ENCODE assay signal across 10 cellular contexts in genomic region chr13:27607125-27607524, GRCh38. TPM values are rescaled to one million over a fixed set of nuclear protein-coding genes. Genes with fewer than 3 reads are reported as not detected.
DNase-seq lines count a peak whose midpoint lies in the region; ATAC-seq and TF ChIP-seq lines count a peak whose summit lies in the region.
"Had no signal": no experiment of that assay in that cellular context is flagged by ENCODE, and none has a peak within 500 bp of the region (broad histone marks: within the 10 kb centered on the region; RNA-seq: fewer than 3 reads in every experiment).

No MANE protein-coding gene starts in this region.

- no peak overlapping the region for H3K9ac ChIP-seq in HUES64 (ENCODE audit: low read depth, low read length)
- H3K9ac ChIP-seq in mammary epithelial cell (ENCODE audit: insufficient read depth, low read length): no peak overlapping the region

- DNase-seq in mammary epithelial cell: peak; percentile 68
- no peak for DNase-seq in left colon
- no peak for DNase-seq in esophagus squamous epithelium (lab: John Stamatoyannopoulos, UW)
- DNase-seq in NCI-H2196 treated with DMSO at 0.1 percent for 48 hours (lab: John Stamatoyannopoulos, UW; ENCODE audit: unreplicated experiment): no peak
- no peak for DNase-seq in NCI-H1436 (lab: John Stamatoyannopoulos, UW)
- DNase-seq in cerebellar nuclear complex (lab: John Stamatoyannopoulos, UW): no peak
- DNase-seq: CD4-positive, CD25-positive, alpha-beta regulatory T cell had no signal

- H4K20me1 ChIP-seq in mammary epithelial cell (ENCODE audit: insufficient read depth, low read length): no peaks in the 10 kb centered on the region

- no peaks in the 10 kb centered on the region for H3K9me3 ChIP-seq in HUES64 (ENCODE audit: insufficient read depth, low read depth, low read length)
- no peaks in the 10 kb centered on the region for H3K9me3 ChIP-seq in mammary epithelial cell (replicated peaks; ENCODE audit: insufficient read depth, low read length)
- H3K9me3 ChIP-seq in esophagus squamous epithelium: no peaks in the 10 kb centered on the region
- H3K9me3 ChIP-seq: SJCRH30 had no signal

- H3K4me1 ChIP-seq in ACC112 (ENCODE audit: control insufficient read depth, insufficient read depth, low read length, unreplicated experiment): peaks cover 32% of the 10 kb centered on the region
- peaks cover 13% of the 10 kb centered on the region for H3K4me1 ChIP-seq in HUES64 (ENCODE audit: insufficient read depth, low read length)
- peaks cover 17% of the 10 kb centered on the region for H3K4me1 ChIP-seq in mammary epithelial cell (ENCODE audit: insufficient read depth, low read length)
- H3K4me1 ChIP-seq in esophagus squamous epithelium: peaks cover 0 to 19% (median 5%) of the 10 kb centered on the region in 3 donors

- intact Hi-C loops in mammary epithelial cell (cut with micrococcal nuclease) (no loop called here), left colon (cut with DNase I, micrococcal nuclease) (no loop called here), esophagus squamous epithelium (cut with DNase I) (no loop called here)

- dilution Hi-C loops in mammary epithelial cell (cut with HindIII; ENCODE audit: low sequenced_read_pairs): no loop called here

- WGBS in HUES64: 71% methylated on average over 3 of the region's 4 CpGs
- WGBS in mammary epithelial cell (ENCODE audit: low coverage, missing lambda C conversion rate): 51% methylated on average over 4 of the region's 4 CpGs
- WGBS in esophagus squamous epithelium, 2 donors: 33 to 41% methylated on average over 4 of the region's 4 CpGs

- no TSS peak for BruUV-seq in mammary epithelial cell (replicated peaks; lab: Mats Ljungman, UMichigan)

- H3K79me2 ChIP-seq in ACC112 (ENCODE audit: control insufficient read depth, insufficient read depth, low read length, unreplicated experiment) (peaks cover 35% of the 10 kb centered on the region), mammary epithelial cell (ENCODE audit: insufficient read depth, low read length) (peaks cover 93% of the 10 kb centered on the region)

- H3K27me3 ChIP-seq in ACC112 (ENCODE audit: insufficient read depth, low read length) (no peaks in the 10 kb centered on the region), HUES64 (ENCODE audit: insufficient read depth, low read length) (no peaks in the 10 kb centered on the region), mammary epithelial cell (ENCODE audit: insufficient read depth, low read length) (no peaks in the 10 kb centered on the region), esophagus squamous epithelium (no peaks in the 10 kb centered on the region)
- H3K27me3 ChIP-seq: SJCRH30 had no signal

- in situ Hi-C loops in mammary epithelial cell (cut with MboI; ENCODE audit: low sequenced_read_pairs in 2 of 2): no loop called here

- H3K36me3 ChIP-seq in ACC112 (ENCODE audit: insufficient read depth, low read length) (no peaks in the 10 kb centered on the region), HUES64 (ENCODE audit: insufficient read depth, low read length) (no peaks in the 10 kb centered on the region), mammary epithelial cell (ENCODE audit: insufficient read depth, low read length) (no peaks in the 10 kb centered on the region), esophagus squamous epithelium (no peaks in the 10 kb centered on the region)
- H3K36me3 ChIP-seq: SJCRH30 had no signal

- H2AFZ ChIP-seq in ACC112 (ENCODE audit: low read length, unreplicated experiment) (no peak overlapping the region), mammary epithelial cell (ENCODE audit: low read depth, low read length) (no peak overlapping the region)

- no peak for TF ChIP-seq POLR2A in esophagus squamous epithelium (IDR thresholded peaks at IDR 0.05)

- ATAC-seq in left colon: peak; percentile 93

- H3K4me3 ChIP-seq in ACC112 (ENCODE audit: low read depth, low read length) (0 out of 2 replicates have a peak overlapping the region, but pooled peaks have one; percentile 0), HUES64 (ENCODE audit: low read length) (no peak overlapping the region), mammary epithelial cell (replicated peaks in 1 of 3; ENCODE audit: insufficient read depth in 1 of 3, low read depth in 2 of 3, low read length in 3 of 3) (no peak overlapping the region), esophagus squamous epithelium (no peak overlapping the region)
- H3K4me3 ChIP-seq: SJCRH30 had no signal

- H3K4me2 ChIP-seq in mammary epithelial cell (ENCODE audit: insufficient read depth, low read depth, low read length): peak overlapping the region; percentile 39

- CTCF ChIA-PET in mammary epithelial cell (lab: Charles Lee; ENCODE audit: low non-redundant PET): interaction anchor here (0.6 kb wide), 1 partner anchor 164 kb away, joined by 6 read pairs; no protein-coding TSS in a partner anchor

- H3K27ac ChIP-seq in ACC112 (ENCODE audit: low read depth, low read length) (peak overlapping the region; percentile 68), HUES64 (ENCODE audit: low read depth, low read length) (0 out of 2 replicates have a peak overlapping the region, but pooled peaks have one; percentile 2), mammary epithelial cell (ENCODE audit: insufficient read depth, low read depth, low read length) (peak overlapping the region; percentile 15), esophagus squamous epithelium (peak overlapping the region in 1 of 4 donors; percentile 6)
- H3K27ac ChIP-seq: SJCRH30 had no signal

- TF ChIP-seq CTCF in mammary epithelial cell (conservative IDR thresholded peaks at IDR 0.05 in 1 of 2, IDR thresholded peaks at IDR 0.05 in 1 of 2; ENCODE audit: extremely low read depth in 1 of 2, insufficient read depth in 1 of 2, low read depth in 1 of 2, low read length in 2 of 2) (no peak), esophagus squamous epithelium (IDR thresholded peaks at IDR 0.05) (no peak)

RNA-seq across cellular contexts. Expression of gene LNX2, which starts 13.2 kb away (rescaled TPM):
- polyA plus RNA-seq in HUES64 (2013, experiment 1 of 2): 8.1 TPM
- polyA plus RNA-seq in HUES64 (2013, experiment 2 of 2): 8.5 TPM
- total RNA-seq in mammary epithelial cell (10 to 100 TPM; 16.1 to 26.3 TPM), left colon (10 to 100 TPM; 26.1 to 36.4 TPM), esophagus squamous epithelium (10 to 100 TPM; 12.2 to 16.5 (median 14.9) TPM)
- polyA plus RNA-seq in mammary epithelial cell: 10.0 TPM
- 24.8 TPM for polyA minus RNA-seq in mammary epithelial cell

RNA-seq across cellular contexts. Expression of gene POLR1D, which starts 14.6 kb away (rescaled TPM):
- polyA plus RNA-seq in HUES64 (2013, experiment 1 of 2): 172 TPM
- polyA plus RNA-seq in HUES64 (2013, experiment 2 of 2): 182 TPM
- total RNA-seq in mammary epithelial cell: 100 to 1,000 TPM in 1 of 2 donors, 10 to 100 TPM in 1; 89.0 to 140 TPM
- 134 TPM for polyA plus RNA-seq in mammary epithelial cell
- polyA minus RNA-seq in mammary epithelial cell: 75.5 TPM
- 100 to 1,000 TPM in 1 of 2 donors, 10 to 100 TPM in 1; 95.5 to 101 TPM for total RNA-seq in left colon
- 100 to 1,000 TPM in 3 of 4 donors, 10 to 100 TPM in 1; 96.7 to 183 (median 132) TPM for total RNA-seq in esophagus squamous epithelium
